11 cellular contexts compared by ENCODE assay signal in the genomic region with DNA sequence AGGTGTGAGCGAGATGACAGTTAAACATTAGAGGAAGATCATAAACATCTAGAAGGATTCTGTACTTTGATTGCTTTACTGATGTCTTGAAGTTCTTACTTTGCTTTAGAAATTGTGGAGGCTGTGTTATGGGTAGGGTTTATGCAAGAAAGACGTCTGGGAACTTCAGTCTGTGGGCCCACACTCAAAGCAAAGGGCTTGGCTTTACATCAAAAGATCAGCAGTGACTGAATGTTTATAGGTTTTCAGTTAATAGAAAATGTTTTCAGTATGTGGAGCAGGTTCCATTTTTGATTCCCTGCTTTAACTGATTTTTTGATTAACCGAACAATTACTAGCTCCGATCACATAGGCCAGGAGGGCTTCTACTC. TPM values are rescaled to one million over a fixed set of nuclear protein-coding genes. Genes with fewer than 3 reads are reported as not detected.
"Had no signal": no experiment of that assay in that cellular context is flagged by ENCODE, and none has a peak within 500 bp of the region (broad histone marks: within the 10 kb centered on the region; RNA-seq: fewer than 3 reads in every experiment).

No MANE protein-coding gene starts in this region.

- H3K4me3 ChIP-seq: MG63 had no signal

- DNase-seq: MG63 had no signal

- H3K9me3 ChIP-seq: MG63 had no signal

- H3K4me3 Mint-ChIP-seq: activated CD4-positive, alpha-beta memory T cell treated with anti-CD3 and anti-CD28 coated beads for 36 hours; activated CD4-positive, alpha-beta T cell treated with anti-CD3 and anti-CD28 coated beads, Interleukin-2, amount 10 ng/mL, durations not matched to agents 7 days and 5 days; activated naive CD8-positive, alpha-beta T cell; activated T-cell treated with anti-CD3 and anti-CD28 coated beads, Interleukin-2, amount 50 U/mL, for 4 hours; brain had no signal

- H3K27ac ChIP-seq: KMS-11 had no signal

- FAIRE-seq: astrocyte, TTC549 had no signal

- H3K27ac Mint-ChIP-seq: activated CD4-positive, alpha-beta memory T cell treated with anti-CD3 and anti-CD28 coated beads for 36 hours; activated naive CD8-positive, alpha-beta T cell had no signal

- H3K36me3 ChIP-seq: MG63 had no signal

- H3K9me3 Mint-ChIP-seq: activated CD4-positive, alpha-beta memory T cell treated with anti-CD3 and anti-CD28 coated beads for 36 hours; activated CD4-positive, alpha-beta T cell treated with anti-CD3 and anti-CD28 coated beads, Interleukin-2, amount 10 ng/mL, durations not matched to agents 7 days and 5 days; activated T-cell treated with anti-CD3 and anti-CD28 coated beads, Interleukin-2, amount 50 U/mL, for 4 hours; brain had no signal

- H3K36me3 Mint-ChIP-seq: activated CD4-positive, alpha-beta memory T cell treated with anti-CD3 and anti-CD28 coated beads for 36 hours; activated naive CD8-positive, alpha-beta T cell; brain had no signal

- H3K27me3 ChIP-seq: MG63 had no signal

- H3K27me3 Mint-ChIP-seq: activated CD4-positive, alpha-beta memory T cell treated with anti-CD3 and anti-CD28 coated beads for 36 hours; activated CD4-positive, alpha-beta T cell treated with anti-CD3 and anti-CD28 coated beads, Interleukin-2, amount 10 ng/mL, durations not matched to agents 7 days and 5 days; activated naive CD8-positive, alpha-beta T cell; brain had no signal

RNA-seq across cellular contexts. Expression of a gene that starts 56.8 kb away (rescaled TPM):
- total RNA-seq: PC-3, SK-MEL-5 had no signal
